ENCODE assay signal across 22 cellular contexts in the genomic region with DNA sequence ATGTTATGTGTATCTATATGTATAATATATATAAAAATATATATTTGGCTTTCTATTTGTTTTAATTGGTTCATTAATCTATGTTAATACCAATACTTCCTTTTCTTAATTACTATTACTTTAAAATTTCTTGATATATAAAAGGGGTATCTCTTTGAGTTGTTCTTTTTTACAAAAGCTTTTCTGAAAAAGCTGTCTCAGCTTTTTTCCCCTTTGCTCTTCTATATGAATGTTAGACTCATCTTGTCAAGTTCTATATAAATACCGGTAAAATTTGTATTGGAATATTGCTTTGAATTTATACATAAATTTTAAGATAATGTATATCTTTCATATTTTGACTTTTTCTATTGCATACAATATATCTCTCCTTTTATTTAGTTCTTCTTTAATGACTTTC.
A peak's percentile ranks its signal among the peaks of the same experiment; 100 is the strongest.
DNase-seq lines count a peak whose midpoint lies in the region; ATAC-seq, FAIRE-seq and TF ChIP-seq lines count a peak whose summit lies in the region.
"Had no signal": no experiment of that assay in that cellular context is flagged by ENCODE, and none has a peak within 500 bp of the region (broad histone marks: within the 10 kb centered on the region; RNA-seq: fewer than 3 reads in every experiment).

No MANE protein-coding gene starts in this region.

- H3K4me2 ChIP-seq in HepG2 (ENCODE audit: low read depth, low read length): no peak overlapping the region
- H3K4me2 ChIP-seq in K562 (ENCODE audit: insufficient read depth, low read length): no peak overlapping the region
- H3K4me2 ChIP-seq: BLaER1 had no signal

- no peaks in the 10 kb centered on the region for H3K36me3 ChIP-seq in HepG2 (replicated peaks in 1 of 2; ENCODE audit: control insufficient read depth in 1 of 2, insufficient read depth in 2 of 2, low read length in 2 of 2)
- H3K36me3 ChIP-seq in right lobe of liver: no peaks in the 10 kb centered on the region
- H3K36me3 ChIP-seq in K562 (ENCODE audit: control insufficient read depth, insufficient read depth, low read length): no peaks in the 10 kb centered on the region
- H3K36me3 ChIP-seq in effector memory CD4-positive, alpha-beta T cell (ENCODE audit: control insufficient read depth, insufficient read depth, low read length): no peaks in the 10 kb centered on the region
- H3K36me3 ChIP-seq: BE2C, BLaER1 had no signal

- FAIRE-seq in HepG2 (lab: Jason Lieb, UNC) (no peak), K562 (lab: Jason Lieb, UNC) (no peak), frontal cortex (lab: Jason Lieb, UNC) (peak; percentile 53)
- FAIRE-seq: D721Med, GM12891, GM19239 had no signal

- POLR2A ChIA-PET in HepG2 (lab: Yijun Ruan, JAX): no interaction called here
- POLR2A ChIA-PET in K562 (lab: Yijun Ruan, JAX): no interaction called here

- 19% methylated on average over 1 of the region's 1 CpG for WGBS in HepG2 (ENCODE audit: low lambda C conversion rate)
- WGBS in right lobe of liver (ENCODE audit: insufficient coverage, low coverage, low lambda C conversion rate, missing lambda C conversion rate): 45% methylated on average over 1 of the region's 1 CpG
- WGBS in K562 (ENCODE audit: insufficient coverage, low coverage, missing lambda C conversion rate): 0% methylated on average over 1 of the region's 1 CpG

- no peak for ATAC-seq in HepG2
- ATAC-seq in right lobe of liver: no peak
- ATAC-seq in K562: no peak

- no peak for TF ChIP-seq EP300 in HepG2 (IDR thresholded peaks at IDR 0.05; ENCODE audit: low read depth in 2 of 2, low read length in 2 of 2)
- TF ChIP-seq EP300 in HepG2 (CRISPR knock-in tag; IDR thresholded peaks at IDR 0.05; ENCODE audit: borderline replicate concordance): no peak
- no peak for TF ChIP-seq EP300 in K562 (IDR thresholded peaks at IDR 0.05; ENCODE audit: low read length)

- H3K4me3 ChIP-seq in HepG2 (replicated peaks in 1 of 3; ENCODE audit: insufficient read depth in 1 of 3, low read depth in 2 of 3, low read length in 3 of 3): no peak overlapping the region
- no peak overlapping the region for H3K4me3 ChIP-seq in right lobe of liver
- H3K4me3 ChIP-seq in K562: no peak overlapping the region
- no peak overlapping the region for H3K4me3 ChIP-seq in effector memory CD4-positive, alpha-beta T cell (ENCODE audit: insufficient read depth, low read depth, low read length, poor library complexity, severe bottlenecking)
- H3K4me3 ChIP-seq: BLaER1 had no signal

- no peaks in the 10 kb centered on the region for H3K4me1 ChIP-seq in HepG2 (ENCODE audit: insufficient read depth, low read length)
- no peaks in the 10 kb centered on the region for H3K4me1 ChIP-seq in right lobe of liver
- H3K4me1 ChIP-seq in K562 (replicated peaks in 1 of 2; ENCODE audit: control insufficient read depth in 2 of 2, insufficient read depth in 2 of 2, low read length in 2 of 2): no peaks in the 10 kb centered on the region
- no peaks in the 10 kb centered on the region for H3K4me1 ChIP-seq in effector memory CD4-positive, alpha-beta T cell (ENCODE audit: control insufficient read depth, insufficient read depth, low read length, poor library complexity, severe bottlenecking)
- H3K4me1 ChIP-seq: BE2C, BLaER1, Caco-2 had no signal

- intact Hi-C loops in HepG2 (cut with micrococcal nuclease; ENCODE audit: unreplicated experiment): no loop called here
- intact Hi-C loops in right lobe of liver (cut with DNase I): no loop called here
- intact Hi-C loops in K562 (cut with micrococcal nuclease): no loop called here

- no peaks in the 10 kb centered on the region for H3K9me1 ChIP-seq in K562 (ENCODE audit: control insufficient read depth, insufficient read depth, low read length)

- CTCF ChIA-PET in HepG2 (lab: Yijun Ruan, JAX; ENCODE audit: low intra/inter-chr PET ratio, low total read pairs): no interaction called here
- CTCF ChIA-PET in K562 (lab: Yijun Ruan, JAX; ENCODE audit: low intra/inter-chr PET ratio): no interaction called here

- no peak for TF ChIP-seq RAD21 in HepG2 (CRISPR knock-in tag; IDR thresholded peaks at IDR 0.05)
- no peak for TF ChIP-seq RAD21 in K562 (CRISPR knock-in tag; conservative IDR thresholded peaks at IDR 0.05 in 1 of 2, IDR thresholded peaks at IDR 0.05 in 1 of 2)

- H3K9me3 ChIP-seq in HepG2 (ENCODE audit: low read length) (peaks cover 62% of the 10 kb centered on the region), right lobe of liver (no peaks in the 10 kb centered on the region), K562 (replicated peaks; ENCODE audit: control insufficient read depth, insufficient read depth, low read depth, low read length) (no peaks in the 10 kb centered on the region)
- H3K9me3 ChIP-seq in effector memory CD4-positive, alpha-beta T cell (ENCODE audit: control insufficient read depth, low read length): no peaks in the 10 kb centered on the region
- H3K9me3 ChIP-seq: BE2C, Caco-2 had no signal

- H4K20me1 ChIP-seq in HepG2 (ENCODE audit: insufficient read depth, low read length) (no peaks in the 10 kb centered on the region), K562 (replicated peaks; ENCODE audit: control insufficient read depth, insufficient read depth, low read length) (no peaks in the 10 kb centered on the region)
- H4K20me1 ChIP-seq: BLaER1 had no signal

- H3K9ac ChIP-seq in HepG2 (ENCODE audit: insufficient read depth, low read depth, low read length): no peak overlapping the region
- no peak overlapping the region for H3K9ac ChIP-seq in K562 (ENCODE audit: insufficient read depth in 1 of 2, low read depth in 2 of 2, low read length in 2 of 2)
- H3K9ac ChIP-seq: BLaER1 had no signal

- H2AFZ ChIP-seq in HepG2 (ENCODE audit: low read length) (no peak overlapping the region), K562 (ENCODE audit: low read depth, low read length) (no peak overlapping the region)

- H3K27ac ChIP-seq in HepG2 (ENCODE audit: extremely low read length, insufficient read depth, low read length): no peak overlapping the region
- no peak overlapping the region for H3K27ac ChIP-seq in right lobe of liver
- H3K27ac ChIP-seq in K562 (ENCODE audit: extremely low read depth, low read depth, low read length): no peak overlapping the region
- no peak overlapping the region for H3K27ac ChIP-seq in effector memory CD4-positive, alpha-beta T cell (ENCODE audit: insufficient read depth, low read length, poor library complexity, severe bottlenecking)
- H3K27ac ChIP-seq: 22Rv1, BLaER1 had no signal

- H3K79me2 ChIP-seq in HepG2 (ENCODE audit: insufficient read depth, low read length) (no peaks in the 10 kb centered on the region), K562 (ENCODE audit: control insufficient read depth, insufficient read depth, low read length) (no peaks in the 10 kb centered on the region)

- TF ChIP-seq CTCF in HepG2 (CRISPR knock-in tag; IDR thresholded peaks at IDR 0.05) (no peak), right lobe of liver (IDR thresholded peaks at IDR 0.05) (no peak), K562 (IDR thresholded peaks at IDR 0.05 in 2 of 3, conservative IDR thresholded peaks at IDR 0.05 in 1 of 3; ENCODE audit: insufficient read depth in 2 of 3, low read depth in 1 of 3, low read length in 3 of 3) (no peak)

- TF ChIP-seq POLR2A in HepG2 (IDR thresholded peaks at IDR 0.05; ENCODE audit: insufficient read depth in 1 of 2, low read depth in 2 of 2, low read length in 2 of 2): no peak
- TF ChIP-seq POLR2A in right lobe of liver (IDR thresholded peaks at IDR 0.05): no peak
- no peak for TF ChIP-seq POLR2A in K562 (conservative IDR thresholded peaks at IDR 0.05)

- BruUV-seq in HepG2 (replicated peaks; lab: Mats Ljungman, UMichigan): no TSS peak
- BruUV-seq in K562 (replicated peaks; lab: Mats Ljungman, UMichigan): no TSS peak

- in situ Hi-C loops in HepG2 (cut with HindIII; ENCODE audit: extremely low pct_ligation_motif_present, low pct_unique_long_range_greater_than_20kb) (no loop called here), K562 (cut with MboI) (no loop called here)

- DNase-seq in HepG2 (ENCODE audit: low spot score): no peak
- DNase-seq in right lobe of liver: no peak
- no peak for DNase-seq in K562 (ENCODE audit: extremely low read depth in 1 of 4, low spot score in 3 of 4)
- DNase-seq in frontal cortex (ENCODE audit: low spot score in 2 of 2): no peak
- DNase-seq in effector memory CD4-positive, alpha-beta T cell: no peak
- no peak for DNase-seq in HT-29 (ENCODE audit: low spot score)
- DNase-seq in COLO668 (lab: John Stamatoyannopoulos, UW; ENCODE audit: unreplicated experiment): no peak
- DNase-seq: ACHN; BE2C; C1 segment of cervical spinal cord; Caco-2; Calu3; CD4-positive, alpha-beta memory T cell; CD4-positive, CD25-positive, alpha-beta regulatory T cell; CD8-positive, alpha-beta memory T cell; DMS79 treated with DMSO at 0.1 percent for 48 hours; GF-D8 had no signal

- H3K27me3 ChIP-seq in HepG2 (ENCODE audit: control insufficient read depth in 1 of 2, insufficient read depth in 2 of 2, low read length in 2 of 2): no peaks in the 10 kb centered on the region
- no peaks in the 10 kb centered on the region for H3K27me3 ChIP-seq in right lobe of liver
- no peaks in the 10 kb centered on the region for H3K27me3 ChIP-seq in K562 (ENCODE audit: control insufficient read depth in 2 of 2, insufficient read depth in 2 of 2, low read length in 2 of 2)
- H3K27me3 ChIP-seq in effector memory CD4-positive, alpha-beta T cell (replicated peaks; ENCODE audit: control insufficient read depth, insufficient read depth, low read length, poor library complexity, severe bottlenecking): no peaks in the 10 kb centered on the region
- H3K27me3 ChIP-seq: BE2C, BLaER1 had no signal

TF ChIP-seq in HepG2, 621 proteins besides CTCF, POLR2A, EP300 and RAD21:
- TF ChIP-seq MAFK (conservative IDR thresholded peaks at IDR 0.05 in 1 of 2, IDR thresholded peaks at IDR 0.05 in 1 of 2; ENCODE audit: low read length in 2 of 2): peak; percentile 75 to 85
- no peak for TF ChIP-seq HHEX (CRISPR knock-in tag; IDR thresholded peaks at IDR 0.05)
- peak; percentile 80 for TF ChIP-seq MAFF (IDR thresholded peaks at IDR 0.05; ENCODE audit: low read depth, low read length)

TF ChIP-seq in K562, 482 proteins besides CTCF, POLR2A, EP300 and RAD21:
- no peak for TF ChIP-seq NFIX (CRISPR knock-in tag; IDR thresholded peaks at IDR 0.05; ENCODE audit: low read depth)
- TF ChIP-seq ZNF316 (IDR thresholded peaks at IDR 0.05): peak; percentile 23; the same call in 1 of the 2 replicates
- TF ChIP-seq DACH1 (IDR thresholded peaks at IDR 0.05; ENCODE audit: partially characterized antibody): no peak
- no peak for TF ChIP-seq ZNF232 (CRISPR knock-in tag; IDR thresholded peaks at IDR 0.05)
- TF ChIP-seq, protein P1, sequence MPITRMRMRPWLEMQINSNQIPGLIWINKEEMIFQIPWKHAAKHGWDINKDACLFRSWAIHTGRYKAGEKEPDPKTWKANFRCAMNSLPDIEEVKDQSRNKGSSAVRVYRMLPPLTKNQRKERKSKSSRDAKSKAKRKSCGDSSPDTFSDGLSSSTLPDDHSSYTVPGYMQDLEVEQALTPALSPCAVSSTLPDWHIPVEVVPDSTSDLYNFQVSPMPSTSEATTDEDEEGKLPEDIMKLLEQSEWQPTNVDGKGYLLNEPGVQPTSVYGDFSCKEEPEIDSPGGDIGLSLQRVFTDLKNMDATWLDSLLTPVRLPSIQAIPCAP (CRISPR knock-in tag; IDR thresholded peaks at IDR 0.05; ENCODE audit: borderline replicate concordance): no peak
- no peak for TF ChIP-seq POLR2G (IDR thresholded peaks at IDR 0.05; ENCODE audit: low read depth, low read length)
